ENCODE assay signal across 1 cellular context in the genomic region with DNA sequence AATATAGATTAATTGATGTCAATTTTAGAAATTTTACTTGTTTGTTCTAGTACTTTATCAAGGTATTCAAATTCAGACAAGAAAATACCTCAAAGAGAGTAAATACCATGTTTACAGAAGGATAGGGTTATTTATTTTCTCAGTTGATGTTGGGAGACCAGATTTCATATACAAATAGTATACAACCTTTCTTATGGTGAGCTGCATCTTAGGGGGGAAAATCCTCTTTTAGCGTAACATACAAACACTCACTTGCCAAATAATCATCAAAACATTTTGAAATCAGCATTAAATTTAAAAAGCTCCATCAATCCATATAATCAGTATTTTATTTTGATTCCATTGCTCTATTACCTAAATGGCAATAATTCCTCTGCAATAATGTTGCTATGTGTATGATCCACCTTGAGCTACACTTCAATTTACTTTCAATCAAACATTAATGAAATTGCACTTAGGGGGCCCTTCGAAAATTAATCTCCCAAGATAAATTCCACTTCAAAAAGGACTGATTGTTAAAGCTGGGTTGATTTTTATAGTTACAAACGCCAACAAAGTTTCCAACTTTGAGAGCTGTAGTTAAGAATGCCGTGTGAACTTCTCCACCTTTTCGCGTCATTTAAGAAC.
TF ChIP-seq lines count a peak whose summit lies in the region.

No MANE protein-coding gene starts in this region.

TF ChIP-seq in H1, 55 proteins besides CTCF, POLR2A, EP300 and RAD21:
- TF ChIP-seq POU5F1 (IDR thresholded peaks at IDR 0.05; ENCODE audit: low read depth, low read length) (no peak), CBX8 (IDR thresholded peaks at IDR 0.05; ENCODE audit: borderline replicate concordance, low read depth, low read length) (peak; percentile 69; the same call in 1 of the 2 replicates)
TF ChIP-seq in H1: peak in this region for 1.
